15 cellular contexts compared by ENCODE assay signal in the genomic region with DNA sequence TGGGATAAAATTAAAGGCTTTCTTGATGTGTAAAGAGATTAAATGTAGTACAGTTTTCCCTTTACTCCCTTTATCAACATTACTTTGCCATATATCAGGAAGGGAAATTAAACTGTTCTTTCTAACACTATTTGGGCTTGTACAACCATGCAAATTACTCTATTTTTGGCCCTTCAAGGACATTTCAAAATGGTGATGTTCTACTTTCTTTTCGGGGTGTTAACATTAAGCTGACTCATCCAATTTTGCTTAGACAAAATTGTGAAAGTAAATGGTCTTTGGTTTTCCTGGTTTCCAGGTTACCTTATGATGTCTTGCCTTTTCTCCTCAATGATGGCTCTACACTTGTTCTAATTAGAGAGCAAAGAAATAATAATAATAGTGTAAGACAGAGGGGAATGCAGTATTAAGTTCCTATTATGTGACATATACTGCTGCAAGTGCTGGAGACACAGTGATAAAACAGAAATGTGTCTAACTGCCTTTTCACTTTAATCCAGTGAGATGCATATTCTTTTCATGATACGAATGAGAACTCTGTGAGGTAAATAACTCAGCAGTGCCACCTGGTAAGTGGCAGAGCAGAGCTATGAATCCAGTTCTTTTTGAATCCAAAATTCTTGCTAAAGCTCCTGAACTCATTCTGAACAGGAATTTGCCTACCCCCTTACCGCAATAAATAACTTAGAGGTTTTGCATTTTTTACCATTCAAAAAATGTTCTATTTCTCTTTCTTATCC. TPM values are rescaled to one million over a fixed set of nuclear protein-coding genes. Genes with fewer than 3 reads are reported as not detected.
DNase-seq lines count a peak whose midpoint lies in the region; ATAC-seq and TF ChIP-seq lines count a peak whose summit lies in the region.
"Had no signal": no experiment of that assay in that cellular context is flagged by ENCODE, and none has a peak within 500 bp of the region (broad histone marks: within the 10 kb centered on the region; RNA-seq: fewer than 3 reads in every experiment).

No MANE protein-coding gene starts in this region.

- peak in 1 of 2 donors; percentile 35 for DNase-seq in foreskin keratinocyte
- no peak for DNase-seq in stomach
- no peak for DNase-seq in NCI-H1436 (lab: John Stamatoyannopoulos, UW)
- DNase-seq in NCI-H146 treated with DMSO at 0.1 percent for 48 hours (lab: John Stamatoyannopoulos, UW; ENCODE audit: unreplicated experiment): no peak
- no peak for DNase-seq in NCI-H510A (lab: John Stamatoyannopoulos, UW)
- no peak for DNase-seq in prostate gland (ENCODE audit: low spot score)
- DNase-seq: activated naive CD4-positive, alpha-beta T cell; DMS153; mesendoderm; NCI-H1092 treated with DMSO at 0.1 percent for 48 hours; NCI-H345; nucleus accumbens; PC-3 had no signal

- TF ChIP-seq CTCF in OCI-LY3 (IDR thresholded peaks at IDR 0.05; ENCODE audit: low read depth, low read length) (no peak), foreskin keratinocyte (conservative IDR thresholded peaks at IDR 0.05) (no peak), stomach (IDR thresholded peaks at IDR 0.05) (no peak), prostate gland (IDR thresholded peaks at IDR 0.05) (no peak)

- intact Hi-C loops in stomach (cut with DNase I; ENCODE audit: low total_unique reads): no loop called here
- intact Hi-C loops in prostate gland (cut with DNase I): no loop called here

- no peak for TF ChIP-seq POLR2A in stomach (IDR thresholded peaks at IDR 0.05)
- TF ChIP-seq POLR2A in prostate gland (IDR thresholded peaks at IDR 0.05): no peak

- H3K79me2 ChIP-seq in OCI-LY3 (ENCODE audit: low read length): no peaks in the 10 kb centered on the region

- TF ChIP-seq EP300 in stomach (IDR thresholded peaks at IDR 0.05): no peak

- H3K4me3 ChIP-seq in OCI-LY3 (ENCODE audit: low read length): peak overlapping the region; percentile 60
- H3K4me3 ChIP-seq in stomach: no peak overlapping the region
- H3K4me3 ChIP-seq in prostate gland: no peak overlapping the region

- ATAC-seq in GM19324 (IDR thresholded peaks at IDR 0.05; ENCODE audit: low FRiP score, unreplicated experiment): peak; percentile 32
- peak; percentile 24 for ATAC-seq in foreskin keratinocyte
- ATAC-seq: PC-3 had no signal

- no peaks in the 10 kb centered on the region for H4K20me1 ChIP-seq in OCI-LY3 (ENCODE audit: insufficient read depth, low read length)

- WGBS in stomach, 5 donors: 73 to 86% (median 77%) methylated on average over 3 of the region's 3 CpGs
- 38% methylated on average over 3 of the region's 3 CpGs for WGBS in prostate gland

- H3K9me3 ChIP-seq in OCI-LY3 (ENCODE audit: insufficient read depth, low read length): no peaks in the 10 kb centered on the region
- H3K9me3 ChIP-seq in stomach: no peaks in the 10 kb centered on the region
- H3K9me3 ChIP-seq in prostate gland: no peaks in the 10 kb centered on the region

- 0 out of 2 replicates have a peak overlapping the region, but pooled peaks have one; percentile 8 for H3K9ac ChIP-seq in OCI-LY3 (ENCODE audit: low read length)

- H3K4me1 ChIP-seq in OCI-LY3 (ENCODE audit: low read length) (peaks cover 8% of the 10 kb centered on the region), foreskin keratinocyte (peaks cover 11% of the 10 kb centered on the region), stomach (peaks cover 0 to 13% (median 3%) of the 10 kb centered on the region in 4 donors), prostate gland (replicated peaks) (no peaks in the 10 kb centered on the region)

- H2AFZ ChIP-seq in OCI-LY3 (ENCODE audit: low read depth, low read length): peak overlapping the region; percentile 90

- H3K36me3 ChIP-seq in OCI-LY3 (replicated peaks; ENCODE audit: low read depth, low read length): no peaks in the 10 kb centered on the region
- H3K36me3 ChIP-seq in stomach: no peaks in the 10 kb centered on the region
- H3K36me3 ChIP-seq in prostate gland: no peaks in the 10 kb centered on the region

- peak overlapping the region; percentile 68 for H3K4me2 ChIP-seq in OCI-LY3 (ENCODE audit: low read length)

- H3K27me3 ChIP-seq in OCI-LY3 (ENCODE audit: low read depth, low read length) (no peaks in the 10 kb centered on the region), foreskin keratinocyte (no peaks in the 10 kb centered on the region), stomach (no peaks in the 10 kb centered on the region), prostate gland (replicated peaks; ENCODE audit: insufficient read depth) (no peaks in the 10 kb centered on the region)

- no peak overlapping the region for H3K27ac ChIP-seq in OCI-LY3 (ENCODE audit: low read length)
- no peak overlapping the region for H3K27ac ChIP-seq in foreskin keratinocyte
- H3K27ac ChIP-seq in stomach: peak overlapping the region in 3 of 5 donors; percentile 13 to 57 (median 52)
- no peak overlapping the region for H3K27ac ChIP-seq in prostate gland

RNA-seq across cellular contexts. Expression of gene PDE5A, which starts 35.7 kb away (rescaled TPM):
- total RNA-seq in foreskin keratinocyte (5.4 and 7.9 TPM in 2 replicates), stomach (100 to 1,000 TPM in 1 of 5 donors, 10 to 100 TPM in 4; 10.7 to 115 (median 47.8) TPM), prostate gland (10 to 100 TPM; 46.0 to 49.6 TPM)
- polyA plus RNA-seq in foreskin keratinocyte (1.1 and 1.4 TPM in 2 replicates), stomach (1 to 10 TPM; 4.5 to 7.5 (median 6.2) TPM)

Comparison
In these comparisons a context has a peak if more than half of its experiments do, and no peak if none do; other contexts are left out.
1. H3K27ac ChIP-seq: peak in stomach (3 of 5); none in OCI-LY3 (single experiment), foreskin keratinocyte (single experiment) and prostate gland (0 of 2).